In the genomic region with DNA sequence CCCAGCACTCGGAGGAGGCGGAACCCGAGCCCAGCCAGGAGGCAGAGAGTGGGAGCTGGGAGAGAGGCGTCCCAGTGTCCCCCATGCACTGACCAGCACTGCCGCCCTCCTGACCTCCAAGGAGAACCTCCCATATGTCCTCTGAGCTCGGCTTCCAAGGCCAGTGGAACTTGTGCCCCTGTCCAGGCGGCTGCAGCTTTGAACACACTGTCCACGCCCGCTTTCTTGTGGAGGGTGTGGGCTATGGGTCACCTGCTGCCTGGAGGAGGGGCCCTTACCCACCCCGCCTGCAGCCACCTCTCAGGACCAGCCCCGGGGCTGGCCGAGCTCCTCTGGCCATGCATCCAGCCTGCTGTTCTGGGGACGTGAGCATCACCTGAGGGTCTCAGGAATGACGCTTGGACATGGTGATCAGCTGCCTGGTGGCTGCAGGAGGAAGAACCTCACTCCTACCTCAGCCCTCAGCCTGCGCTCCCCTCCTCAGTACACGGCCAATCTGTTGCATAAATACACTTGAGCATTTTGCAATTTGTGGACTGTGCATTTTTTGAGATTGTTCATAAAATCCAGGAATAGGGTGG, we compare ENCODE assay signal across 21 cellular contexts. TPM values are rescaled to one million over a fixed set of nuclear protein-coding genes. Genes with fewer than 3 reads are reported as not detected.
DNase-seq lines count a peak whose midpoint lies in the region; ATAC-seq and TF ChIP-seq lines count a peak whose summit lies in the region.
"Had no signal": no experiment of that assay in that cellular context is flagged by ENCODE, and none has a peak within 500 bp of the region (broad histone marks: within the 10 kb centered on the region; RNA-seq: fewer than 3 reads in every experiment).

No MANE protein-coding gene starts in this region.

- H3K27ac Mint-ChIP-seq in Calu3 (ENCODE audit: unreplicated experiment) (no peak overlapping the region), osteocyte (ENCODE audit: unreplicated experiment) (no peak overlapping the region)
- H3K27ac Mint-ChIP-seq: activated CD4-positive, alpha-beta memory T cell treated with anti-CD3 and anti-CD28 coated beads, Interleukin-2, amount 10 ng/mL, durations not matched to agents 7 days and 5 days; activated naive CD8-positive, alpha-beta T cell treated with anti-CD3 and anti-CD28 coated beads, Interleukin-2, amount 50 U/mL, for 24 hours; activated T-cell treated with anti-CD3 and anti-CD28 coated beads, Interleukin-2, amount 50 U/mL, for 24 hours; brain; stimulated activated memory B cell treated with anti-CD40 and anti-IgM and Interleukin-4, amounts not matched to agents 10 μg/mL and 1 μg/mL and 100 μg/mL, for 72 hours had no signal

- H3K36me3 ChIP-seq in BE2C: no peaks in the 10 kb centered on the region
- H3K36me3 ChIP-seq: colonic mucosa, SJCRH30, WERI-Rb-1 had no signal

- H3K4me1 Mint-ChIP-seq in Calu3 (ENCODE audit: low read depth, unreplicated experiment) (peaks cover 13% of the 10 kb centered on the region), osteocyte (ENCODE audit: unreplicated experiment) (no peaks in the 10 kb centered on the region)
- H3K4me1 Mint-ChIP-seq: activated CD4-positive, alpha-beta memory T cell treated with anti-CD3 and anti-CD28 coated beads, Interleukin-2, amount 10 ng/mL, durations not matched to agents 7 days and 5 days; activated naive CD8-positive, alpha-beta T cell treated with anti-CD3 and anti-CD28 coated beads, Interleukin-2, amount 50 U/mL, for 24 hours; brain; stimulated activated memory B cell treated with anti-CD40 and anti-IgM and Interleukin-4, amounts not matched to agents 10 μg/mL and 1 μg/mL and 100 μg/mL, for 72 hours had no signal

- intact Hi-C loops in Calu3 (cut with micrococcal nuclease; ENCODE audit: unreplicated experiment) (loop anchor here (5.0 to 10.0 kb wide), 2 partner anchors 37 to 86 kb away; no protein-coding TSS in a partner anchor), left cardiac atrium (cut with DNase I) (no loop called here)

- no peaks in the 10 kb centered on the region for H3K9me3 ChIP-seq in BE2C
- H3K9me3 ChIP-seq: colonic mucosa, SJCRH30 had no signal

- H3K4me3 ChIP-seq in BE2C (ENCODE audit: low read depth, low read length): no peak overlapping the region
- H3K4me3 ChIP-seq: colonic mucosa, SJCRH30 had no signal

- BruUV-seq in Calu3 (replicated peaks; lab: Mats Ljungman, UMichigan): TSS peak; percentile 87

- CTCF ChIA-PET in Calu3 (lab: Charles Lee): no interaction called here

- no peaks in the 10 kb centered on the region for H3K36me3 Mint-ChIP-seq in Calu3 (ENCODE audit: insufficient read depth, unreplicated experiment)
- no peaks in the 10 kb centered on the region for H3K36me3 Mint-ChIP-seq in osteocyte (ENCODE audit: unreplicated experiment)
- H3K36me3 Mint-ChIP-seq: brain; stimulated activated memory B cell treated with anti-CD40 and anti-IgM and Interleukin-4, amounts not matched to agents 10 μg/mL and 1 μg/mL and 100 μg/mL, for 72 hours had no signal

- ATAC-seq in left cardiac atrium (no peak), esophagus mucosa (no peak)
- ATAC-seq: activated naive CD8-positive, alpha-beta T cell treated with anti-CD3 and anti-CD28 coated beads, Interleukin-2, amount 50 U/mL, for 24 hours; stimulated activated memory B cell treated with anti-CD40 and anti-IgM and Interleukin-4, amounts not matched to agents 10 μg/mL and 1 μg/mL and 100 μg/mL, for 72 hours had no signal

- H3K27me3 Mint-ChIP-seq in Calu3 (ENCODE audit: unreplicated experiment) (no peaks in the 10 kb centered on the region), osteocyte (ENCODE audit: unreplicated experiment) (peaks cover 3% of the 10 kb centered on the region)
- H3K27me3 Mint-ChIP-seq: activated CD4-positive, alpha-beta memory T cell treated with anti-CD3 and anti-CD28 coated beads, Interleukin-2, amount 10 ng/mL, durations not matched to agents 7 days and 5 days; activated naive CD8-positive, alpha-beta T cell treated with anti-CD3 and anti-CD28 coated beads, Interleukin-2, amount 50 U/mL, for 24 hours; activated T-cell treated with anti-CD3 and anti-CD28 coated beads, Interleukin-2, amount 50 U/mL, for 24 hours had no signal

- H3K4me3 Mint-ChIP-seq in Calu3 (ENCODE audit: low read depth, unreplicated experiment): no peak overlapping the region
- H3K4me3 Mint-ChIP-seq in osteocyte (ENCODE audit: unreplicated experiment): no peak overlapping the region
- H3K4me3 Mint-ChIP-seq: activated CD4-positive, alpha-beta memory T cell treated with anti-CD3 and anti-CD28 coated beads, Interleukin-2, amount 10 ng/mL, durations not matched to agents 7 days and 5 days; activated naive CD8-positive, alpha-beta T cell treated with anti-CD3 and anti-CD28 coated beads, Interleukin-2, amount 50 U/mL, for 24 hours; activated T-cell treated with anti-CD3 and anti-CD28 coated beads, Interleukin-2, amount 50 U/mL, for 24 hours; brain; stimulated activated memory B cell treated with anti-CD40 and anti-IgM and Interleukin-4, amounts not matched to agents 10 μg/mL and 1 μg/mL and 100 μg/mL, for 72 hours had no signal

- TF ChIP-seq CTCF in Calu3 (IDR thresholded peaks at IDR 0.05; ENCODE audit: unreplicated experiment): no peak
- TF ChIP-seq CTCF in osteocyte (IDR thresholded peaks at IDR 0.05): no peak
- no peak for TF ChIP-seq CTCF in BE2C (IDR thresholded peaks at IDR 0.05; ENCODE audit: low read depth, low read length)

- H3K9me3 Mint-ChIP-seq in Calu3 (ENCODE audit: low read depth, unreplicated experiment) (no peaks in the 10 kb centered on the region), osteocyte (ENCODE audit: unreplicated experiment) (no peaks in the 10 kb centered on the region)
- H3K9me3 Mint-ChIP-seq: activated CD4-positive, alpha-beta memory T cell treated with anti-CD3 and anti-CD28 coated beads, Interleukin-2, amount 10 ng/mL, durations not matched to agents 7 days and 5 days; activated naive CD8-positive, alpha-beta T cell treated with anti-CD3 and anti-CD28 coated beads, Interleukin-2, amount 50 U/mL, for 24 hours; activated T-cell treated with anti-CD3 and anti-CD28 coated beads, Interleukin-2, amount 50 U/mL, for 24 hours; brain; stimulated activated memory B cell treated with anti-CD40 and anti-IgM and Interleukin-4, amounts not matched to agents 10 μg/mL and 1 μg/mL and 100 μg/mL, for 72 hours had no signal

- no peaks in the 10 kb centered on the region for H3K4me1 ChIP-seq in BE2C
- H3K4me1 ChIP-seq: SJCRH30 had no signal

- DNase-seq in 8988T (peak; percentile 19), Calu3 (no peak), left cardiac atrium (peak; percentile 15), osteocyte (ENCODE audit: extremely low spot score, unreplicated experiment) (peak; percentile 70), BE2C (no peak), NOMO-1 (lab: John Stamatoyannopoulos, UW; ENCODE audit: unreplicated experiment in 2 of 2) (no peak)
- DNase-seq: activated CD4-positive, alpha-beta memory T cell treated with anti-CD3 and anti-CD28 coated beads, Interleukin-2, amount 10 ng/mL, durations not matched to agents 7 days and 5 days; activated naive CD8-positive, alpha-beta T cell treated with anti-CD3 and anti-CD28 coated beads, Interleukin-2, amount 50 U/mL, for 24 hours; activated T-cell treated with anti-CD3 and anti-CD28 coated beads, Interleukin-2, amount 50 U/mL, for 24 hours; colonic mucosa; DMS79; NCI-H187 treated with DMSO at 0.1 percent for 48 hours; NCI-H345; NCI-H82; SJCRH30; T-helper 2 cell had no signal

- H3K27me3 ChIP-seq in BE2C: peaks cover 16% of the 10 kb centered on the region

RNA-seq across cellular contexts. Expression of a gene that starts 22.2 kb away (rescaled TPM):
- 3.4 and 10.5 TPM in 2 replicates for total RNA-seq in Calu3 (2022)
- not detected for total RNA-seq in left cardiac atrium
- not detected in 2 replicates for total RNA-seq in osteocyte
- not detected for polyA plus RNA-seq in BE2C (2012; ENCODE audit: insufficient read depth, insufficient read length, low read depth)
- 16.0 TPM for total RNA-seq in esophagus mucosa
- total RNA-seq: activated CD4-positive, alpha-beta memory T cell treated with anti-CD3 and anti-CD28 coated beads, Interleukin-2, amount 10 ng/mL, durations not matched to agents 7 days and 5 days; SJCRH30 had no signal

RNA-seq across cellular contexts. Expression of a gene that starts 42.9 kb away (rescaled TPM):
- total RNA-seq in Calu3 (2022) (51.2 and 145 TPM in 2 replicates), left cardiac atrium (not detected), osteocyte (not detected in 2 replicates), esophagus mucosa (not detected)
- polyA plus RNA-seq in BE2C (2012; ENCODE audit: insufficient read depth, insufficient read length, low read depth): not detected
- total RNA-seq: activated CD4-positive, alpha-beta memory T cell treated with anti-CD3 and anti-CD28 coated beads, Interleukin-2, amount 10 ng/mL, durations not matched to agents 7 days and 5 days; HT1080; SJCRH30 had no signal

Comparison
In these comparisons a context has a peak if more than half of its experiments do, and no peak if none do; other contexts are left out.
1. DNase-seq: peak in 8988T (single experiment), left cardiac atrium (single experiment) and osteocyte (single experiment); none in Calu3 (single experiment), BE2C (single experiment) and NOMO-1 (0 of 2).
2. RNA of a gene that starts 42.9 kb away (total RNA-seq): 51.2 to 145 TPM in Calu3; not detected in left cardiac atrium, not detected in osteocyte and not detected in esophagus mucosa (single experiment); every median in the first group is over 10 times any median in the second.